30 cellular contexts compared by ENCODE assay signal in the genomic region with DNA sequence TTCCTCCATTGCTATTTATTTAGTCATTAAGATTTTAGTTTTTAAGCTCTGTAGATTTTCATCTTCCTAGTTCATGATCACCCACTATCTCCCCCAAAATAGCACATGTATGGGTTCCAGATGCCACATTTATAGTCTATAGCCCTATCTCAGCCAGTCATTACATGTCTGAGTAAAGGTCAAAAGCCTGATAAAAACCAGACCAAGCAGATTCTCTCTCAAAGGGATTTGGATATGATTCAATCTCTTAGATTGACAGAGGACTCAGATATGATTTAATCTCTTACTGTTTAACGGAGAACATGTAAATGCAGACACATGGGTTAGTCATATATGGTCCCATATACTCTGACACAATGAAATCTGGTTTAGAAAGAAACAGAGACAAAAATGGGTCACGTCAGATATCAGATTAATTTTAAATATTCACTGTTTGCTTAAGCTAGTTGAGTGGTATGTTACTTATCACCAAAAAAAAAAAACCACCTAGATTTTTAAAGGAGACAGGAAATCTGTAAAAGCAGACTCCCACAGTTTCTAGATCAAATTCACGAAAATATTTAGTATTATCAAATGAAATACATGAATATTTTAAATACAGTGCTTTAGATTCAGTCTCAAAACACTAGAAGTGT.
DNase-seq lines count a peak whose midpoint lies in the region; ATAC-seq, FAIRE-seq and TF ChIP-seq lines count a peak whose summit lies in the region.
"Had no signal": no experiment of that assay in that cellular context is flagged by ENCODE, and none has a peak within 500 bp of the region (broad histone marks: within the 10 kb centered on the region; RNA-seq: fewer than 3 reads in every experiment).

No MANE protein-coding gene starts in this region.

- peak; percentile 27 for FAIRE-seq in H54 (lab: Jason Lieb, UNC)

- CTCF ChIA-PET in activated CD4-positive, alpha-beta T cell treated with anti-CD3 and anti-CD28 coated beads for 36 hours (lab: Charles Lee) = no interaction called here
- CTCF ChIA-PET in activated CD4-positive, alpha-beta T cell treated with anti-CD3 and anti-CD28 coated beads, Interleukin-2, amount 10 ng/mL, durations not matched to agents 7 days and 5 days (lab: Charles Lee) = interaction anchor here (1.5 kb wide), 1 partner anchor 27 kb away, joined by 4 read pairs; no protein-coding TSS in a partner anchor

- H3K4me3 Mint-ChIP-seq in activated CD4-positive, alpha-beta T cell treated with anti-CD3 and anti-CD28 coated beads for 36 hours = no peak overlapping the region
- no peak overlapping the region for H3K4me3 Mint-ChIP-seq in activated CD4-positive, alpha-beta T cell treated with anti-CD3 and anti-CD28 coated beads, Interleukin-2, amount 10 ng/mL, durations not matched to agents 7 days and 5 days
- H3K4me3 Mint-ChIP-seq in activated naive CD8-positive, alpha-beta T cell treated with anti-CD3 and anti-CD28 coated beads, Interleukin-2, amount 50 U/mL, for 24 hours = no peak overlapping the region
- H3K4me3 Mint-ChIP-seq in stimulated activated effector memory CD8-positive, alpha-beta T cell treated with anti-CD3 and anti-CD28 coated beads, Interleukin-12 subunit alpha, Interleukin-12 subunit beta, amount 100 ng/mL, for 72 hours = no peak overlapping the region
- H3K4me3 Mint-ChIP-seq in stimulated activated memory B cell treated with anti-CD40 and anti-IgM and Interleukin-4, amounts not matched to agents 10 μg/mL and 1 μg/mL and 100 μg/mL, for 72 hours = no peak overlapping the region
- H3K4me3 Mint-ChIP-seq: CD14-positive monocyte; CD8-positive, alpha-beta memory T cell had no signal

- H3K4me1 Mint-ChIP-seq in activated CD4-positive, alpha-beta T cell treated with anti-CD3 and anti-CD28 coated beads for 36 hours = peaks cover 9% of the 10 kb centered on the region
- H3K4me1 Mint-ChIP-seq in activated CD4-positive, alpha-beta T cell treated with anti-CD3 and anti-CD28 coated beads, Interleukin-2, amount 10 ng/mL, durations not matched to agents 7 days and 5 days = peaks cover 21% of the 10 kb centered on the region
- peaks cover 23% of the 10 kb centered on the region for H3K4me1 Mint-ChIP-seq in activated naive CD8-positive, alpha-beta T cell treated with anti-CD3 and anti-CD28 coated beads, Interleukin-2, amount 50 U/mL, for 24 hours
- H3K4me1 Mint-ChIP-seq in stimulated activated effector memory CD8-positive, alpha-beta T cell treated with anti-CD3 and anti-CD28 coated beads, Interleukin-12 subunit alpha, Interleukin-12 subunit beta, amount 100 ng/mL, for 72 hours = peaks cover 11% of the 10 kb centered on the region
- no peaks in the 10 kb centered on the region for H3K4me1 Mint-ChIP-seq in stimulated activated memory B cell treated with anti-CD40 and anti-IgM and Interleukin-4, amounts not matched to agents 10 μg/mL and 1 μg/mL and 100 μg/mL, for 72 hours
- H3K4me1 Mint-ChIP-seq: CD14-positive monocyte had no signal

- intact Hi-C loops in activated CD4-positive, alpha-beta T cell treated with anti-CD3 and anti-CD28 coated beads for 36 hours (cut with DNase I, micrococcal nuclease) = no loop called here

- no peak for TF ChIP-seq POLR2A in H54 (IDR thresholded peaks at IDR 0.05; ENCODE audit: low read depth, low read length)

- no peaks in the 10 kb centered on the region for H3K36me3 Mint-ChIP-seq in activated CD4-positive, alpha-beta T cell treated with anti-CD3 and anti-CD28 coated beads for 36 hours (ENCODE audit: low read depth)
- peaks cover 17% of the 10 kb centered on the region for H3K36me3 Mint-ChIP-seq in activated CD4-positive, alpha-beta T cell treated with anti-CD3 and anti-CD28 coated beads, Interleukin-2, amount 10 ng/mL, durations not matched to agents 7 days and 5 days (ENCODE audit: low read depth)
- H3K36me3 Mint-ChIP-seq in activated naive CD8-positive, alpha-beta T cell treated with anti-CD3 and anti-CD28 coated beads, Interleukin-2, amount 50 U/mL, for 24 hours (ENCODE audit: low read depth) = peaks cover 1% of the 10 kb centered on the region
- H3K36me3 Mint-ChIP-seq in stimulated activated effector memory CD8-positive, alpha-beta T cell treated with anti-CD3 and anti-CD28 coated beads, Interleukin-12 subunit alpha, Interleukin-12 subunit beta, amount 100 ng/mL, for 72 hours = no peaks in the 10 kb centered on the region
- no peaks in the 10 kb centered on the region for H3K36me3 Mint-ChIP-seq in stimulated activated memory B cell treated with anti-CD40 and anti-IgM and Interleukin-4, amounts not matched to agents 10 μg/mL and 1 μg/mL and 100 μg/mL, for 72 hours
- H3K36me3 Mint-ChIP-seq: CD14-positive monocyte had no signal

- no peaks in the 10 kb centered on the region for H3K27me3 ChIP-seq in effector memory CD4-positive, alpha-beta T cell (replicated peaks; ENCODE audit: control insufficient read depth, insufficient read depth, low read length, poor library complexity, severe bottlenecking)
- H3K27me3 ChIP-seq: BE2C, MG63 had no signal

- no peak overlapping the region for H3K4me3 ChIP-seq in effector memory CD4-positive, alpha-beta T cell (ENCODE audit: insufficient read depth, low read depth, low read length, poor library complexity, severe bottlenecking)
- H3K4me3 ChIP-seq: GM12878, MG63, PC-9 had no signal

- no peak overlapping the region for H3K27ac ChIP-seq in effector memory CD4-positive, alpha-beta T cell (ENCODE audit: insufficient read depth, low read length, poor library complexity, severe bottlenecking)
- H3K27ac ChIP-seq: PC-9 had no signal

- H3K27me3 Mint-ChIP-seq in activated CD4-positive, alpha-beta T cell treated with anti-CD3 and anti-CD28 coated beads for 36 hours = no peaks in the 10 kb centered on the region
- no peaks in the 10 kb centered on the region for H3K27me3 Mint-ChIP-seq in activated CD4-positive, alpha-beta T cell treated with anti-CD3 and anti-CD28 coated beads, Interleukin-2, amount 10 ng/mL, durations not matched to agents 7 days and 5 days
- no peaks in the 10 kb centered on the region for H3K27me3 Mint-ChIP-seq in activated naive CD8-positive, alpha-beta T cell treated with anti-CD3 and anti-CD28 coated beads, Interleukin-2, amount 50 U/mL, for 24 hours
- H3K27me3 Mint-ChIP-seq in stimulated activated memory B cell treated with anti-CD40 and anti-IgM and Interleukin-4, amounts not matched to agents 10 μg/mL and 1 μg/mL and 100 μg/mL, for 72 hours = no peaks in the 10 kb centered on the region
- H3K27me3 Mint-ChIP-seq: CD8-positive, alpha-beta memory T cell had no signal

- POLR2A ChIA-PET in activated CD4-positive, alpha-beta T cell treated with anti-CD3 and anti-CD28 coated beads for 36 hours (lab: Charles Lee) = no interaction called here
- POLR2A ChIA-PET in activated CD4-positive, alpha-beta T cell treated with anti-CD3 and anti-CD28 coated beads, Interleukin-2, amount 10 ng/mL, durations not matched to agents 7 days and 5 days (lab: Charles Lee) = no interaction called here

- H3K36me3 ChIP-seq in effector memory CD4-positive, alpha-beta T cell (ENCODE audit: control insufficient read depth, insufficient read depth, low read length) = no peaks in the 10 kb centered on the region
- H3K36me3 ChIP-seq: BE2C, MG63 had no signal

- H3K9me3 ChIP-seq in effector memory CD4-positive, alpha-beta T cell (ENCODE audit: control insufficient read depth, low read length) = no peaks in the 10 kb centered on the region
- H3K9me3 ChIP-seq: BE2C, MG63 had no signal

- H3K27ac Mint-ChIP-seq in activated CD4-positive, alpha-beta T cell treated with anti-CD3 and anti-CD28 coated beads for 36 hours = no peak overlapping the region
- no peak overlapping the region for H3K27ac Mint-ChIP-seq in activated CD4-positive, alpha-beta T cell treated with anti-CD3 and anti-CD28 coated beads, Interleukin-2, amount 10 ng/mL, durations not matched to agents 7 days and 5 days
- no peak overlapping the region for H3K27ac Mint-ChIP-seq in activated naive CD8-positive, alpha-beta T cell treated with anti-CD3 and anti-CD28 coated beads, Interleukin-2, amount 50 U/mL, for 24 hours
- no peak overlapping the region for H3K27ac Mint-ChIP-seq in stimulated activated effector memory CD8-positive, alpha-beta T cell treated with anti-CD3 and anti-CD28 coated beads, Interleukin-12 subunit alpha, Interleukin-12 subunit beta, amount 100 ng/mL, for 72 hours
- H3K27ac Mint-ChIP-seq in stimulated activated memory B cell treated with anti-CD40 and anti-IgM and Interleukin-4, amounts not matched to agents 10 μg/mL and 1 μg/mL and 100 μg/mL, for 72 hours = no peak overlapping the region
- H3K27ac Mint-ChIP-seq: CD14-positive monocyte; CD8-positive, alpha-beta memory T cell had no signal

- no peaks in the 10 kb centered on the region for H3K9me3 Mint-ChIP-seq in activated CD4-positive, alpha-beta T cell treated with anti-CD3 and anti-CD28 coated beads for 36 hours (ENCODE audit: low read depth)
- H3K9me3 Mint-ChIP-seq in activated CD4-positive, alpha-beta T cell treated with anti-CD3 and anti-CD28 coated beads, Interleukin-2, amount 10 ng/mL, durations not matched to agents 7 days and 5 days = peaks cover 12% of the 10 kb centered on the region
- no peaks in the 10 kb centered on the region for H3K9me3 Mint-ChIP-seq in activated naive CD8-positive, alpha-beta T cell treated with anti-CD3 and anti-CD28 coated beads, Interleukin-2, amount 50 U/mL, for 24 hours
- no peaks in the 10 kb centered on the region for H3K9me3 Mint-ChIP-seq in stimulated activated effector memory CD8-positive, alpha-beta T cell treated with anti-CD3 and anti-CD28 coated beads, Interleukin-12 subunit alpha, Interleukin-12 subunit beta, amount 100 ng/mL, for 72 hours
- no peaks in the 10 kb centered on the region for H3K9me3 Mint-ChIP-seq in stimulated activated memory B cell treated with anti-CD40 and anti-IgM and Interleukin-4, amounts not matched to agents 10 μg/mL and 1 μg/mL and 100 μg/mL, for 72 hours
- H3K9me3 Mint-ChIP-seq: CD8-positive, alpha-beta memory T cell had no signal

- ATAC-seq in activated CD4-positive, alpha-beta T cell treated with anti-CD3 and anti-CD28 coated beads for 36 hours = peak; percentile 74
- ATAC-seq in activated naive CD8-positive, alpha-beta T cell treated with anti-CD3 and anti-CD28 coated beads, Interleukin-2, amount 50 U/mL, for 24 hours = peak; percentile 84
- peak; percentile 91 for ATAC-seq in stimulated activated effector memory CD8-positive, alpha-beta T cell treated with anti-CD3 and anti-CD28 coated beads, Interleukin-12 subunit alpha, Interleukin-12 subunit beta, amount 100 ng/mL, for 72 hours
- no peak for ATAC-seq in stimulated activated memory B cell treated with anti-CD40 and anti-IgM and Interleukin-4, amounts not matched to agents 10 μg/mL and 1 μg/mL and 100 μg/mL, for 72 hours
- ATAC-seq: GM12878, Right ventricle myocardium inferior had no signal

- no peaks in the 10 kb centered on the region for H3K4me1 ChIP-seq in effector memory CD4-positive, alpha-beta T cell (ENCODE audit: control insufficient read depth, insufficient read depth, low read length, poor library complexity, severe bottlenecking)

- DNase-seq in activated CD4-positive, alpha-beta T cell treated with anti-CD3 and anti-CD28 coated beads for 36 hours = no peak
- DNase-seq in activated CD4-positive, alpha-beta T cell treated with anti-CD3 and anti-CD28 coated beads, Interleukin-2, amount 10 ng/mL, durations not matched to agents 7 days and 5 days = no peak
- no peak for DNase-seq in H54 (ENCODE audit: insufficient read length, low spot score)
- no peak for DNase-seq in activated naive CD8-positive, alpha-beta T cell treated with anti-CD3 and anti-CD28 coated beads, Interleukin-2, amount 50 U/mL, for 24 hours
- DNase-seq in stimulated activated effector memory CD8-positive, alpha-beta T cell treated with anti-CD3 and anti-CD28 coated beads, Interleukin-12 subunit alpha, Interleukin-12 subunit beta, amount 100 ng/mL, for 72 hours (ENCODE audit: low spot score in 2 of 2) = no peak
- DNase-seq in effector memory CD4-positive, alpha-beta T cell = no peak
- DNase-seq: 8988T; ACHN; BE2C; CD8-positive, alpha-beta memory T cell; DMS 273 treated with DMSO at 0.1 percent for 48 hours; DMS79; EL; GDM1; GOT3; HCEC 1CT; IMR-90; KG1; MG63; NCI-H1694; NCI-H2029 treated with DMSO at 0.1 percent for 48 hours; NCI-H446 treated with DMSO at 0.1 percent for 48 hours; NCI-H526; NCI-H82; NK-92 treated with Interleukin-12 subunit alpha and Interleukin-12 subunit beta, amount 100 ng/mL, for 24 hours; PC-9 had no signal
